Comparison of ENCODE assay signal across 12 cellular contexts in genomic region chr1:119587328-119587727, GRCh38.
DNase-seq lines count a peak whose midpoint lies in the region; ATAC-seq and TF ChIP-seq lines count a peak whose summit lies in the region.
"Had no signal": no experiment of that assay in that cellular context is flagged by ENCODE, and none has a peak within 500 bp of the region (broad histone marks: within the 10 kb centered on the region; RNA-seq: fewer than 3 reads in every experiment).

No MANE protein-coding gene starts in this region.

- ATAC-seq in psoas muscle (no peak), HG02678 (IDR thresholded peaks at IDR 0.05; ENCODE audit: unreplicated experiment) (no peak)
- ATAC-seq: left lung had no signal

- H3K4me3 ChIP-seq in skeletal muscle satellite cell (ENCODE audit: low read length) (no peak overlapping the region), psoas muscle (no peak overlapping the region), BE2C (ENCODE audit: low read depth, low read length) (no peak overlapping the region)
- H3K4me3 ChIP-seq: left lung, tibial artery had no signal

- H3K9me3 ChIP-seq in skeletal muscle satellite cell (replicated peaks; ENCODE audit: low read length) (no peaks in the 10 kb centered on the region), psoas muscle (no peaks in the 10 kb centered on the region), BE2C (no peaks in the 10 kb centered on the region)
- H3K9me3 ChIP-seq: left lung, tibial artery had no signal

- H3K36me3 Mint-ChIP-seq in dendritic cell treated with granulocyte-macrophage colony-stimulating factor and Interleukin-4, amounts not matched to agents 40 ng/mL and 50 ng/mL, for 4 days (ENCODE audit: low read depth), result no peaks in the 10 kb centered on the region

- no peaks in the 10 kb centered on the region for H3K27me3 Mint-ChIP-seq in dendritic cell treated with granulocyte-macrophage colony-stimulating factor and Interleukin-4, amounts not matched to agents 40 ng/mL and 50 ng/mL, for 4 days

- H3K9me3 Mint-ChIP-seq in dendritic cell treated with granulocyte-macrophage colony-stimulating factor and Interleukin-4, amounts not matched to agents 40 ng/mL and 50 ng/mL, for 4 days, result no peaks in the 10 kb centered on the region

- no peak overlapping the region for H3K9ac ChIP-seq in skeletal muscle satellite cell (ENCODE audit: low read depth, low read length)

- peak overlapping the region; percentile 52 for H3K4me2 ChIP-seq in skeletal muscle satellite cell (ENCODE audit: low read length)

- TF ChIP-seq CTCF in psoas muscle (IDR thresholded peaks at IDR 0.05) (no peak), BE2C (IDR thresholded peaks at IDR 0.05; ENCODE audit: low read depth, low read length) (no peak)

- H3K36me3 ChIP-seq in skeletal muscle satellite cell (ENCODE audit: insufficient read depth, low read length) (no peaks in the 10 kb centered on the region), psoas muscle (ENCODE audit: insufficient read depth in 1 of 2, low read depth in 1 of 2) (no peaks in the 10 kb centered on the region), BE2C (no peaks in the 10 kb centered on the region)
- H3K36me3 ChIP-seq: left lung, tibial artery had no signal

- H3K4me3 Mint-ChIP-seq in dendritic cell treated with granulocyte-macrophage colony-stimulating factor and Interleukin-4, amounts not matched to agents 40 ng/mL and 50 ng/mL, for 4 days, result no peak overlapping the region

- no peak overlapping the region for H3K27ac ChIP-seq in psoas muscle
- H3K27ac ChIP-seq: left lung, tibial artery had no signal

- intact Hi-C loops in dendritic cell treated with granulocyte-macrophage colony-stimulating factor and Interleukin-4, amounts not matched to agents 40 ng/mL and 50 ng/mL, for 4 days (cut with micrococcal nuclease), result no loop called here
- intact Hi-C loops in psoas muscle (cut with DNase I), result no loop called here

- H3K27me3 ChIP-seq in skeletal muscle satellite cell (ENCODE audit: control insufficient read depth, insufficient read depth, low read length) (peaks cover 65% of the 10 kb centered on the region), psoas muscle (ENCODE audit: insufficient read depth in 3 of 3, low read length in 2 of 3) (no peaks in the 10 kb centered on the region), BE2C (no peaks in the 10 kb centered on the region)
- H3K27me3 ChIP-seq: left lung, tibial artery had no signal

- WGBS in psoas muscle, 3 donors, result 21 to 32% (median 32%) methylated on average over 3 of the region's 3 CpGs

- H3K4me1 Mint-ChIP-seq in dendritic cell treated with granulocyte-macrophage colony-stimulating factor and Interleukin-4, amounts not matched to agents 40 ng/mL and 50 ng/mL, for 4 days (ENCODE audit: low read depth), result peaks cover 76% of the 10 kb centered on the region

- DNase-seq in Kasumi-1 (lab: John Stamatoyannopoulos, UW) (peak; percentile 15 to 23), NCI-H510A treated with DMSO at 0.1 percent for 48 hours (lab: John Stamatoyannopoulos, UW) (peak; percentile 79), psoas muscle (no peak), BE2C (no peak)
- DNase-seq: amniotic stem cell, left lung, occipital lobe, T-helper 2 cell, tibial artery had no signal

- H3K27ac Mint-ChIP-seq in dendritic cell treated with granulocyte-macrophage colony-stimulating factor and Interleukin-4, amounts not matched to agents 40 ng/mL and 50 ng/mL, for 4 days, result peak overlapping the region; percentile 73

- H3K4me1 ChIP-seq in skeletal muscle satellite cell (ENCODE audit: control insufficient read depth, insufficient read depth, low read length) (peaks cover 7% of the 10 kb centered on the region), psoas muscle (no peaks in the 10 kb centered on the region), BE2C (no peaks in the 10 kb centered on the region)
- H3K4me1 ChIP-seq: tibial artery had no signal

Comparison
In these comparisons a context has a peak if more than half of its experiments do, and no peak if none do; other contexts are left out.
1. DNase-seq: peak in Kasumi-1 (2 of 2) and NCI-H510A treated with DMSO at 0.1 percent for 48 hours (single experiment); none in psoas muscle (0 of 2) and BE2C (single experiment).